Comparison of ENCODE assay signal across 17 cellular contexts in the genomic region with DNA sequence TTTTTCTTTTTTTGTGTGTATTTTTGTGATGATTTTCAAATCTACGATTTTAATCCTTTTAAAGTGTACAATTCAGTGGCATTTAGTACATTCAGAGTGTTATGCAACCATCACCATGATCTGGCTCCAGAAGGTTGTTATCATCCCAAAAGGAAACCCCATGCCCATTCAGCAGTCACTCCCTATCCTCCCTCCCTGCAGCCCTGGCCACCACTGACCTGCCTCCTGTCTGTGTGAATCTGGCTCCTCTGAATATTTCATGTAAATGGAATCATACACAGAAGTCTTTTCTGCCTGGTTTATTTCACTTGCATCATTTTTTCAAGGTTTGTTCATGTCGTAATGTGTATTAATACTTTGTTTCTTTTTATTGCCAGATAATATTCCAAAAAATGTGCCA. TPM values are rescaled to one million over a fixed set of nuclear protein-coding genes. Genes with fewer than 3 reads are reported as not detected.
DNase-seq lines count a peak whose midpoint lies in the region; ATAC-seq, FAIRE-seq and TF ChIP-seq lines count a peak whose summit lies in the region.
"Had no signal": no experiment of that assay in that cellular context is flagged by ENCODE, and none has a peak within 500 bp of the region (broad histone marks: within the 10 kb centered on the region; RNA-seq: fewer than 3 reads in every experiment).

No MANE protein-coding gene starts in this region.

- no peak overlapping the region for H3K4me2 ChIP-seq in astrocyte (ENCODE audit: low read length)
- H3K4me2 ChIP-seq in PC-9 = no peak overlapping the region
- H3K4me2 ChIP-seq: BLaER1 treated with 17β-estradiol and CSF1 and Interleukin-3, amounts not matched to agents 10 nM and 100 nM; GM23338 had no signal

- H3K9me3 ChIP-seq in astrocyte (ENCODE audit: insufficient read depth, low read depth, low read length) (no peaks in the 10 kb centered on the region), PC-9 (ENCODE audit: insufficient read depth, low read depth) (no peaks in the 10 kb centered on the region)
- H3K9me3 ChIP-seq: BLaER1 treated with 17β-estradiol and CSF1 and Interleukin-3, amounts not matched to agents 10 nM and 100 nM had no signal

- H3K4me1 Mint-ChIP-seq in activated T-helper 17 cell treated with anti-CD3 and anti-CD28 coated beads, Interleukin-2, amount 50 U/mL, for 72 hours = peaks cover 42% of the 10 kb centered on the region
- H3K4me1 Mint-ChIP-seq in astrocyte (ENCODE audit: low read depth, unreplicated experiment) = peaks cover 28% of the 10 kb centered on the region
- H3K4me1 Mint-ChIP-seq in naive thymus-derived CD8-positive, alpha-beta T cell = peaks cover 0 to 9% (median 2%) of the 10 kb centered on the region in 4 donors
- H3K4me1 Mint-ChIP-seq: GM23338 had no signal

- peaks cover 6% of the 10 kb centered on the region for H3F3A ChIP-seq in PC-9 (ENCODE audit: insufficient read depth, low read depth)

- H3K36me3 ChIP-seq in astrocyte (ENCODE audit: insufficient read depth, low read length) (no peaks in the 10 kb centered on the region), PC-9 (ENCODE audit: low read depth) (no peaks in the 10 kb centered on the region)

- TF ChIP-seq CTCF in astrocyte (IDR thresholded peaks at IDR 0.05; ENCODE audit: insufficient read depth, low read depth, low read length) (no peak), fibroblast of the aortic adventitia (IDR thresholded peaks at IDR 0.05; ENCODE audit: insufficient read depth, low read length) (no peak), PC-9 (conservative IDR thresholded peaks at IDR 0.05) (no peak)

- POLR2A ChIA-PET in PC-9 (lab: Charles Lee; ENCODE audit: unreplicated experiment) = no interaction called here
- POLR2A ChIA-PET in naive thymus-derived CD8-positive, alpha-beta T cell (lab: Charles Lee) = no interaction called here

- no peaks in the 10 kb centered on the region for H3K27me3 ChIP-seq in astrocyte (ENCODE audit: insufficient read depth, low read length)
- no peaks in the 10 kb centered on the region for H3K27me3 ChIP-seq in PC-9 (ENCODE audit: insufficient read depth, low read depth)
- H3K27me3 ChIP-seq: BLaER1 treated with 17β-estradiol and CSF1 and Interleukin-3, amounts not matched to agents 10 nM and 100 nM had no signal

- H3K9ac ChIP-seq in astrocyte (ENCODE audit: low read length) = no peak overlapping the region
- H3K9ac ChIP-seq: BLaER1 treated with 17β-estradiol and CSF1 and Interleukin-3, amounts not matched to agents 10 nM and 100 nM had no signal

- BruUV-seq in PC-9 (replicated peaks; lab: Mats Ljungman, UMichigan) = no TSS peak

- no peak overlapping the region for H2AFZ ChIP-seq in astrocyte (ENCODE audit: low read depth, low read length)
- no peak overlapping the region for H2AFZ ChIP-seq in PC-9
- H2AFZ ChIP-seq: GM23338 had no signal

- H3K9me2 ChIP-seq in PC-9 (ENCODE audit: insufficient read depth) = no peaks in the 10 kb centered on the region

- H3K4me3 Mint-ChIP-seq in activated T-helper 17 cell treated with anti-CD3 and anti-CD28 coated beads, Interleukin-2, amount 50 U/mL, for 72 hours = no peak overlapping the region
- H3K4me3 Mint-ChIP-seq in astrocyte (ENCODE audit: unreplicated experiment) = no peak overlapping the region
- H3K4me3 Mint-ChIP-seq in naive thymus-derived CD8-positive, alpha-beta T cell = no peak overlapping the region
- H3K4me3 Mint-ChIP-seq: B cell; CD8-positive, alpha-beta T cell; GM23338 had no signal

- H3K9me3 Mint-ChIP-seq in activated T-helper 17 cell treated with anti-CD3 and anti-CD28 coated beads, Interleukin-2, amount 50 U/mL, for 72 hours = no peaks in the 10 kb centered on the region
- H3K9me3 Mint-ChIP-seq in astrocyte (ENCODE audit: unreplicated experiment) = no peaks in the 10 kb centered on the region
- no peaks in the 10 kb centered on the region for H3K9me3 Mint-ChIP-seq in naive thymus-derived CD8-positive, alpha-beta T cell
- H3K9me3 Mint-ChIP-seq: CD8-positive, alpha-beta T cell; GM23338 had no signal

- FAIRE-seq in H54 (lab: Jason Lieb, UNC) (peak; percentile 15), astrocyte (lab: Jason Lieb, UNC) (no peak)

- peaks cover 71% of the 10 kb centered on the region for H3K36me3 Mint-ChIP-seq in activated T-helper 17 cell treated with anti-CD3 and anti-CD28 coated beads, Interleukin-2, amount 50 U/mL, for 72 hours (ENCODE audit: low read depth)
- peaks cover 8% of the 10 kb centered on the region for H3K36me3 Mint-ChIP-seq in astrocyte (ENCODE audit: low read depth, unreplicated experiment)
- H3K36me3 Mint-ChIP-seq in naive thymus-derived CD8-positive, alpha-beta T cell = peaks cover 0 to 76% (median 26%) of the 10 kb centered on the region in 3 donors

- TF ChIP-seq POLR2A in H54 (IDR thresholded peaks at IDR 0.05; ENCODE audit: low read depth, low read length) = no peak

- CTCF ChIA-PET in PC-9 (lab: Charles Lee) = no interaction called here

- H3K4me3 ChIP-seq in astrocyte (ENCODE audit: insufficient read depth, low read depth, low read length) (no peak overlapping the region), fibroblast of the aortic adventitia (ENCODE audit: low read depth, low read length) (no peak overlapping the region), PC-9 (no peak overlapping the region)
- H3K4me3 ChIP-seq: BLaER1 treated with 17β-estradiol and CSF1 and Interleukin-3, amounts not matched to agents 10 nM and 100 nM; GM23338 had no signal

- H3K27ac ChIP-seq in astrocyte (ENCODE audit: low read depth, low read length) (no peak overlapping the region), PC-9 (no peak overlapping the region)
- H3K27ac ChIP-seq: BLaER1 treated with 17β-estradiol and CSF1 and Interleukin-3, amounts not matched to agents 10 nM and 100 nM had no signal

- H3K27me3 Mint-ChIP-seq in activated T-helper 17 cell treated with anti-CD3 and anti-CD28 coated beads, Interleukin-2, amount 50 U/mL, for 72 hours = no peaks in the 10 kb centered on the region
- H3K27me3 Mint-ChIP-seq in astrocyte (ENCODE audit: low read depth, unreplicated experiment) = no peaks in the 10 kb centered on the region
- no peaks in the 10 kb centered on the region for H3K27me3 Mint-ChIP-seq in naive thymus-derived CD8-positive, alpha-beta T cell
- H3K27me3 Mint-ChIP-seq: B cell had no signal

- H3K79me2 ChIP-seq in astrocyte (ENCODE audit: insufficient read depth, low read length) = no peaks in the 10 kb centered on the region
- H3K79me2 ChIP-seq in PC-9 (ENCODE audit: low read depth) = no peaks in the 10 kb centered on the region

- H3K4me1 ChIP-seq in astrocyte (ENCODE audit: insufficient read depth, low read length) (peaks cover 6% of the 10 kb centered on the region), PC-9 (replicated peaks; ENCODE audit: insufficient read depth) (peaks cover 17% of the 10 kb centered on the region)

- peak overlapping the region; percentile 26 for H3K27ac Mint-ChIP-seq in activated T-helper 17 cell treated with anti-CD3 and anti-CD28 coated beads, Interleukin-2, amount 50 U/mL, for 72 hours
- H3K27ac Mint-ChIP-seq in astrocyte (ENCODE audit: unreplicated experiment) = peak overlapping the region; percentile 38
- H3K27ac Mint-ChIP-seq in naive thymus-derived CD8-positive, alpha-beta T cell = no peak overlapping the region
- H3K27ac Mint-ChIP-seq: B cell; CD8-positive, alpha-beta T cell; GM23338 had no signal

- intact Hi-C loops in PC-9 (cut with micrococcal nuclease; ENCODE audit: unreplicated experiment) = no loop called here

- ATAC-seq in activated T-helper 17 cell treated with anti-CD3 and anti-CD28 coated beads, Interleukin-2, amount 50 U/mL, for 72 hours (replicated peaks) = no peak
- no peak for ATAC-seq in naive thymus-derived CD8-positive, alpha-beta T cell
- no peak for ATAC-seq in HG02798 (IDR thresholded peaks at IDR 0.05; ENCODE audit: poor library complexity, unreplicated experiment)
- ATAC-seq: CD8-positive, alpha-beta T cell; GM23338; HCT116 had no signal

- H4K20me1 ChIP-seq in astrocyte (ENCODE audit: insufficient read depth, low read length) (no peaks in the 10 kb centered on the region), PC-9 (ENCODE audit: insufficient read depth) (no peaks in the 10 kb centered on the region)
- H4K20me1 ChIP-seq: BLaER1 treated with 17β-estradiol and CSF1 and Interleukin-3, amounts not matched to agents 10 nM and 100 nM had no signal

- no peak for DNase-seq in H54 (ENCODE audit: insufficient read length, low spot score)
- no peak for DNase-seq in astrocyte (ENCODE audit: low read depth)
- DNase-seq in fibroblast of the aortic adventitia (ENCODE audit: low read depth) = peak; percentile 51
- no peak for DNase-seq in PC-9
- no peak for DNase-seq in naive thymus-derived CD8-positive, alpha-beta T cell
- DNase-seq in NCI-H82 treated with DMSO at 0.1 percent for 48 hours (lab: John Stamatoyannopoulos, UW; ENCODE audit: unreplicated experiment) = no peak
- DNase-seq: Calu3; CD8-positive, alpha-beta T cell; DMS79 treated with DMSO at 0.1 percent for 48 hours; GF-D8; H7 had no signal

RNA-seq across cellular contexts. Expression of a gene that starts 32.5 kb away (rescaled TPM):
- 10 to 100 TPM in 1 of 2 donors, 1 to 10 TPM in 1; 10.0 to 21.3 TPM for total RNA-seq in activated T-helper 17 cell treated with anti-CD3 and anti-CD28 coated beads, Interleukin-2, amount 50 U/mL, for 72 hours
- total RNA-seq in astrocyte (18.1 and 20.1 TPM in 2 replicates), fibroblast of the aortic adventitia (ENCODE audit: low replicate concordance) (16.7 and 27.6 TPM in 2 replicates), PC-9 (2021) (8.1 and 11.0 TPM in 2 replicates)
- total RNA-seq in naive thymus-derived CD8-positive, alpha-beta T cell = 10 to 100 TPM; 30.8 to 31.4 TPM
- polyA plus RNA-seq in naive thymus-derived CD8-positive, alpha-beta T cell = 10 to 100 TPM; 13.5 to 31.8 (median 14.3) TPM

Comparison
In these comparisons a context has a peak if more than half of its experiments do, and no peak if none do; other contexts are left out.
1. H3K27ac Mint-ChIP-seq: peak in activated T-helper 17 cell treated with anti-CD3 and anti-CD28 coated beads, Interleukin-2, amount 50 U/mL, for 72 hours (single experiment) and astrocyte (single experiment); none in naive thymus-derived CD8-positive, alpha-beta T cell (0 of 10).